In the genomic region with DNA sequence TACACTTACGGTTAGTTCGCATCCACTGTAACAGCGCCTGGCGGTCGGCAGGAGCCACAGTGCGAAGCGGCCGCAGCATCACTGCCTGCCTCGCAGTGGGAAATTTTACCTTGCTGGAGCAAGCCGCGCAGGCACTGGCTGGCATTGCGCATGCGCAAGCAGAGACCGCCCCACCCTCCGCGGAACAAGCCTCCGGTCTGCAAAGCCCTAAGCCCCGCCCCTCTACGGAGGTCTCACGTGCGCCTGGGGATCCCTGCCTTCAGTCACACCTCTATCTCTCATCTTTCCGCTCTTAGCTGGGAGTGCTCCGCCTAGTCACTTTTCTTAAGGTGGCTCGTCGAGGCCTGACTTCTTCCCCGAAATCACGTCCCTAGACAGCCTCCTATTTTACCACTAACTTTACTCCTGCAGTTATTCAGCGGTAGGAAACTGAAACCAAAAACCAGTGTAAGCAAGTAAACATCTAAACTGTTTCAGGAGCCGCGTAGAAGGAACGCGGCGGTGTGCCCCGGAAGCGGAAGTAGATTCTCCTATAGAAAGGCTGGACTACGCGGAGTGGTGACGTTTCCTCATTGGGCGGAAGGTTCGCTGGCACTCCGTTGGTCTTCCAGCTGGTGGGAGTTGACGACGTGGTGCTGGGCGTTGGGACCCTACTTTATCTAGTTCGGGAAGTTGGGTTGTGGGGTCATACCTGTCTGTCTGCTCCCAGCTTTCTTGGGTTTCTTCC, we compare ENCODE assay signal across 1 cellular context.
A peak's percentile ranks its signal among the peaks of the same experiment; 100 is the strongest.
TF ChIP-seq lines count a peak whose summit lies in the region.

TSS of gene SRP54 (plus strand) at position 572 of the 727 bp plus-strand sequence. CDS start 13,718 bp downstream, outside the sequence.

TF ChIP-seq in HEK293, 187 proteins besides CTCF, POLR2A, EP300 and RAD21 (continued from another document and continues in another):
- TF ChIP-seq ZEB2 (tag by site-specific recombination; IDR thresholded peaks at IDR 0.05) (peak; percentile 94), ELK4 (IDR thresholded peaks at IDR 0.05; ENCODE audit: borderline replicate concordance, low read depth, low read length) (peak; percentile 80; the same call in 1 of the 2 replicates), TSHZ1 (tag by site-specific recombination; IDR thresholded peaks at IDR 0.05; ENCODE audit: borderline replicate concordance) (no peak), YY2 (tag by site-specific recombination; IDR thresholded peaks at IDR 0.05) (no peak), ZNF626 (tag by site-specific recombination; IDR thresholded peaks at IDR 0.05) (no peak), ZNF621 (tag by site-specific recombination; IDR thresholded peaks at IDR 0.05) (no peak), ZBTB8A (tag by site-specific recombination; IDR thresholded peaks at IDR 0.05) (peak; percentile 36; the same call in 1 of the 2 replicates), ZNF2 (tag by site-specific recombination; IDR thresholded peaks at IDR 0.05) (peak; percentile 42; the same call in 1 of the 2 replicates), ZNF211 (tag by site-specific recombination; IDR thresholded peaks at IDR 0.05; ENCODE audit: low read depth) (no peak), ZNF639 (tag by site-specific recombination; IDR thresholded peaks at IDR 0.05) (peak; percentile 85), ZXDB (tag by site-specific recombination; IDR thresholded peaks at IDR 0.05) (peak; percentile 92), ZBTB7A (tag by site-specific recombination; IDR thresholded peaks at IDR 0.05; ENCODE audit: low read depth) (no peak), ZNF221 (tag by site-specific recombination; IDR thresholded peaks at IDR 0.05; ENCODE audit: borderline replicate concordance) (no peak), ZNF624 (tag by site-specific recombination; IDR thresholded peaks at IDR 0.05) (no peak), ZNF623 (tag by site-specific recombination; IDR thresholded peaks at IDR 0.05) (no peak; the same call in 1 of the 2 replicates), KLF17 (tag by site-specific recombination; IDR thresholded peaks at IDR 0.05) (peak; percentile 46; the same call in 1 of the 2 replicates), KLF16 (tag by site-specific recombination; IDR thresholded peaks at IDR 0.05) (no peak; the same call in 1 of the 2 replicates), ZNF585B (tag by site-specific recombination; IDR thresholded peaks at IDR 0.05) (no peak), KLF9 (tag by site-specific recombination; IDR thresholded peaks at IDR 0.05; ENCODE audit: low read depth) (peak; percentile 77), INSM2 (tag by site-specific recombination; IDR thresholded peaks at IDR 0.05) (no peak), ZNF561 (tag by site-specific recombination; IDR thresholded peaks at IDR 0.05; ENCODE audit: borderline replicate concordance) (peak; percentile 28; the same call in 1 of the 2 replicates), ZNF514 (tag by site-specific recombination; IDR thresholded peaks at IDR 0.05) (no peak), ZNF610 (tag by site-specific recombination; IDR thresholded peaks at IDR 0.05; ENCODE audit: borderline replicate concordance) (peak; percentile 67; the same call in 1 of the 2 replicates), PRDM6 (tag by site-specific recombination; IDR thresholded peaks at IDR 0.05) (no peak), ZBTB1 (tag by site-specific recombination; IDR thresholded peaks at IDR 0.05) (no peak), ZNF837 (tag by site-specific recombination; IDR thresholded peaks at IDR 0.05) (no peak), ZNF112 (tag by site-specific recombination; IDR thresholded peaks at IDR 0.05) (no peak), ZNF423 (tag by site-specific recombination; IDR thresholded peaks at IDR 0.05) (no peak), GLIS2 (tag by site-specific recombination; IDR thresholded peaks at IDR 0.05) (peak; percentile 73), ZNF132 (tag by site-specific recombination; IDR thresholded peaks at IDR 0.05; ENCODE audit: borderline replicate concordance) (no peak), ZSCAN30 (tag by site-specific recombination; IDR thresholded peaks at IDR 0.05) (peak; percentile 49; the same call in 1 of the 2 replicates), TCF7L2 (IDR thresholded peaks at IDR 0.05; ENCODE audit: borderline replicate concordance, low read depth, low read length) (peak; percentile 73), ZNF155 (tag by site-specific recombination; IDR thresholded peaks at IDR 0.05) (no peak), ZNF239 (tag by site-specific recombination; IDR thresholded peaks at IDR 0.05) (no peak), SP7 (tag by site-specific recombination; IDR thresholded peaks at IDR 0.05) (peak; percentile 75)
- TF ChIP-seq, protein P1, sequence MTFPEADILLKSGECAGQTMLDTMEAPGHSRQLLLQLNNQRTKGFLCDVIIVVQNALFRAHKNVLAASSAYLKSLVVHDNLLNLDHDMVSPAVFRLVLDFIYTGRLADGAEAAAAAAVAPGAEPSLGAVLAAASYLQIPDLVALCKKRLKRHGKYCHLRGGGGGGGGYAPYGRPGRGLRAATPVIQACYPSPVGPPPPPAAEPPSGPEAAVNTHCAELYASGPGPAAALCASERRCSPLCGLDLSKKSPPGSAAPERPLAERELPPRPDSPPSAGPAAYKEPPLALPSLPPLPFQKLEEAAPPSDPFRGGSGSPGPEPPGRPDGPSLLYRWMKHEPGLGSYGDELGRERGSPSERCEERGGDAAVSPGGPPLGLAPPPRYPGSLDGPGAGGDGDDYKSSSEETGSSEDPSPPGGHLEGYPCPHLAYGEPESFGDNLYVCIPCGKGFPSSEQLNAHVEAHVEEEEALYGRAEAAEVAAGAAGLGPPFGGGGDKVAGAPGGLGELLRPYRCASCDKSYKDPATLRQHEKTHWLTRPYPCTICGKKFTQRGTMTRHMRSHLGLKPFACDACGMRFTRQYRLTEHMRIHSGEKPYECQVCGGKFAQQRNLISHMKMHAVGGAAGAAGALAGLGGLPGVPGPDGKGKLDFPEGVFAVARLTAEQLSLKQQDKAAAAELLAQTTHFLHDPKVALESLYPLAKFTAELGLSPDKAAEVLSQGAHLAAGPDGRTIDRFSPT (tag by site-specific recombination; IDR thresholded peaks at IDR 0.05): no peak
- TF ChIP-seq, protein P2, sequence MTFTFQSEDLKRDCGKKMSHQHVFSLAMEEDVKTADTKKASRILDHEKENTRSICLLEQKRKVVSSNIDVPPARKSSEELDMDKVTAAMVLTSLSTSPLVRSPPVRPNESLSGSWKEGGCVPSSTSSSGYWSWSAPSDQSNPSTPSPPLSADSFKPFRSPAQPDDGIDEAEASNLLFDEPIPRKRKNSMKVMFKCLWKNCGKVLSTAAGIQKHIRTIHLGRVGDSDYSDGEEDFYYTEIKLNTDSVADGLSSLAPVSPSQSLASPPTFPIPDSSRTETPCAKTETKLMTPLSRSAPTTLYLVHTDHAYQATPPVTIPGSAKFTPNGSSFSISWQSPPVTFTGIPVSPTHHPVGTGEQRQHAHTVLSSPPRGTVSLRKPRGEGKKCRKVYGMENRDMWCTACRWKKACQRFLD (tag by site-specific recombination; IDR thresholded peaks at IDR 0.05): no peak
- TF ChIP-seq, protein P3, sequence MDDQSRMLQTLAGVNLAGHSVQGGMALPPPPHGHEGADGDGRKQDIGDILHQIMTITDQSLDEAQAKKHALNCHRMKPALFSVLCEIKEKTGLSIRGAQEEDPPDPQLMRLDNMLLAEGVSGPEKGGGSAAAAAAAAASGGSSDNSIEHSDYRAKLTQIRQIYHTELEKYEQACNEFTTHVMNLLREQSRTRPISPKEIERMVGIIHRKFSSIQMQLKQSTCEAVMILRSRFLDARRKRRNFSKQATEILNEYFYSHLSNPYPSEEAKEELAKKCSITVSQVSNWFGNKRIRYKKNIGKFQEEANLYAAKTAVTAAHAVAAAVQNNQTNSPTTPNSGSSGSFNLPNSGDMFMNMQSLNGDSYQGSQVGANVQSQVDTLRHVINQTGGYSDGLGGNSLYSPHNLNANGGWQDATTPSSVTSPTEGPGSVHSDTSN (CRISPR knock-in tag; IDR thresholded peaks at IDR 0.05): 0 out of 2 replicates have a peak, but pooled peaks have one; percentile 36
- TF ChIP-seq, protein P4, sequence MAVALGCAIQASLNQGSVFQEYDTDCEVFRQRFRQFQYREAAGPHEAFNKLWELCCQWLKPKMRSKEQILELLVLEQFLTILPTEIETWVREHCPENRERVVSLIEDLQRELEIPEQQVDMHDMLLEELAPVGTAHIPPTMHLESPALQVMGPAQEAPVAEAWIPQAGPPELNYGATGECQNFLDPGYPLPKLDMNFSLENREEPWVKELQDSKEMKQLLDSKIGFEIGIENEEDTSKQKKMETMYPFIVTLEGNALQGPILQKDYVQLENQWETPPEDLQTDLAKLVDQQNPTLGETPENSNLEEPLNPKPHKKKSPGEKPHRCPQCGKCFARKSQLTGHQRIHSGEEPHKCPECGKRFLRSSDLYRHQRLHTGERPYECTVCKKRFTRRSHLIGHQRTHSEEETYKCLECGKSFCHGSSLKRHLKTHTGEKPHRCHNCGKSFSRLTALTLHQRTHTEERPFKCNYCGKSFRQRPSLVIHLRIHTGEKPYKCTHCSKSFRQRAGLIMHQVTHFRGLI (tag by site-specific recombination; IDR thresholded peaks at IDR 0.05): peak; percentile 30; the same call in 1 of the 2 replicates
